In genomic region chr7:120986665-120987064, GRCh38 we compare ENCODE assay signal across 23 cellular contexts. TPM values are rescaled to one million over a fixed set of nuclear protein-coding genes. Genes with fewer than 3 reads are reported as not detected.
"Had no signal": no experiment of that assay in that cellular context is flagged by ENCODE, and none has a peak within 500 bp of the region (broad histone marks: within the 10 kb centered on the region; RNA-seq: fewer than 3 reads in every experiment).

No MANE protein-coding gene starts in this region.

- H3K27me3 ChIP-seq: right atrium auricular region, right lobe of liver, tibial nerve, vagina had no signal

- H3K36me3 ChIP-seq: heart left ventricle, left lung, lower lobe of right lung, right atrium auricular region, right lobe of liver, tibial nerve, vagina had no signal

- H3K4me1 ChIP-seq: parathyroid adenoma, right lobe of liver, vagina had no signal

- H2AFZ ChIP-seq: parathyroid adenoma had no signal

- DNase-seq: heart left ventricle; hypothalamus; immature natural killer cell; kidney; left colon; left lung; lower lobe of right lung; mesendoderm; naive thymus-derived CD8-positive, alpha-beta T cell; nucleus accumbens; right lobe of liver; stimulated activated CD4-positive, alpha-beta T cell treated with anti-CD3 and anti-CD28 coated beads, Interleukin-12 subunit alpha, Interleukin-12 subunit beta, amount 100 ng/mL, for 4 hours; stimulated activated CD4-positive, alpha-beta T cell treated with anti-CD3 and anti-CD28 coated beads, Interleukin-15, amount 100 ng/mL, for 24 hours; stimulated activated CD4-positive, alpha-beta T cell treated with anti-CD3 and anti-CD28 coated beads, Interleukin-2, amount 100 ng/mL, for 24 hours; stimulated activated CD4-positive, alpha-beta T cell treated with anti-CD3 and anti-CD28 coated beads, Interleukin-4, amount 100 ng/mL, for 24 hours; stimulated activated naive CD4-positive, alpha-beta T cell; substantia nigra had no signal

- H3K9me3 ChIP-seq: heart left ventricle, left lung, lower lobe of right lung, right atrium auricular region, right lobe of liver, tibial nerve, vagina had no signal

- H3K9ac ChIP-seq: parathyroid adenoma had no signal

- H3K27ac ChIP-seq: left lung, lower lobe of right lung, parathyroid adenoma, right lobe of liver had no signal

- H3K4me3 ChIP-seq: left lung, lower lobe of right lung, right atrium auricular region, skin epidermis, tibial nerve, vagina had no signal

- ATAC-seq: heart left ventricle; left colon; left lung; lower lobe of right lung; naive thymus-derived CD8-positive, alpha-beta T cell; right lobe of liver; stimulated activated effector memory CD8-positive, alpha-beta T cell treated with anti-CD3 and anti-CD28 coated beads, Interleukin-12 subunit alpha, Interleukin-12 subunit beta, amount 100 ng/mL, for 72 hours had no signal

RNA-seq across cellular contexts. Expression of gene CPED1, which starts 1.8 kb away (rescaled TPM):
- total RNA-seq: naive thymus-derived CD8-positive, alpha-beta T cell had no signal
- polyA plus RNA-seq: naive thymus-derived CD8-positive, alpha-beta T cell had no signal
